In the genomic region with DNA sequence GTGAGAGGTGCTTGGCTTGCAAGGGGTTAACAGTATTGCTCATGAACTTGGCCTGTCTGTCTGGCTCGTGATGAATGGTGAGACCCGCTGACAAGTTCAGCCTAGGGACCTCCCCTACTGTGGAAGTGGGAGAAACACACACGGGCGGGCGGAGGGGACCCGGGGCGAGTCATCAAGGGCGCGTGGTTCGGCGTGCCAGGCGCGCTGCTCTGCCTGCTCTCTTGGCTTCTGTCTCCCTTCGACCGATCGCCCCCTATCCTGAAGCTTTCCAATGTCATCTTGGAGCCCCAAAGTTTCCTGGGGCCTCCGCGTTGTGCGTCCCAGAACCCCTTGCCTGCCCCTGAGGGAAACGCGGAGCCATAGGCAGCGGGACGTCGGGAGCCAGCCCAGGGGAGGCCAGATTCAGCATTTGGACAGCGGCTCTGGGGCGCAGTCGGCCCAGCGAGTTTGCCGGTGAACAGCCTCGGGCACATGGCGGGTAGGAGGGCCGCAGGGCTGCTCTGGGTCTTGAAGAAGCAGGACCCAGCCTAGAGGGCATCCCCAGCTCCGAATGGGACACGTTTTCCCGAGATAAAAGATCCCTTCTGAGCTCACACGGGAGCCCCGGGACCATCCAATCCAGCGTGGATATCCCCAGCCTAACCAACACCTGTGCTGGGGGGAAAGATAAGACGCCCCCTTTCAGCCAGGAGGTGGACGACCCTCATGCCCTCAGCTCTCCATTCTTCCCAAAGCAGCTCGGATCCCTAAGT, we compare ENCODE assay signal across 8 cellular contexts. TPM values are rescaled to one million over a fixed set of nuclear protein-coding genes. Genes with fewer than 3 reads are reported as not detected.
A peak's percentile ranks its signal among the peaks of the same experiment; 100 is the strongest.
DNase-seq lines count a peak whose midpoint lies in the region; ATAC-seq and TF ChIP-seq lines count a peak whose summit lies in the region.

No MANE protein-coding gene starts in this region.

- H3K4me1 Mint-ChIP-seq in effector memory CD8-positive, alpha-beta T cell (ENCODE audit: low read depth in 2 of 2), result peaks cover 23 to 25% of the 10 kb centered on the region in 2 donors
- H3K4me1 Mint-ChIP-seq in nephron progenitor cell, result no peaks in the 10 kb centered on the region

- peak overlapping the region; percentile 59 to 61 for H3K4me3 Mint-ChIP-seq in effector memory CD8-positive, alpha-beta T cell
- H3K4me3 Mint-ChIP-seq in nephron progenitor cell, result no peak overlapping the region

- TF ChIP-seq CTCF in nephron progenitor cell (IDR thresholded peaks at IDR 0.05) (no peak), tibial nerve (IDR thresholded peaks at IDR 0.05) (no peak)

- H3K4me1 ChIP-seq in tibial nerve, result peaks cover 0 to 33% (median 10%) of the 10 kb centered on the region in 4 donors

- H3K9me3 Mint-ChIP-seq in effector memory CD8-positive, alpha-beta T cell, result no peaks in the 10 kb centered on the region
- H3K9me3 Mint-ChIP-seq in nephron progenitor cell, result no peaks in the 10 kb centered on the region

- H3K36me3 ChIP-seq in tibial nerve, result no peaks in the 10 kb centered on the region

- no peak for TF ChIP-seq POLR2A in tibial nerve (IDR thresholded peaks at IDR 0.05)

- ATAC-seq in effector memory CD8-positive, alpha-beta T cell (replicated peaks), result peak; percentile 40
- no peak for ATAC-seq in GM18517 (IDR thresholded peaks at IDR 0.05; ENCODE audit: unreplicated experiment)
- no peak for ATAC-seq in HG03520 (IDR thresholded peaks at IDR 0.05; ENCODE audit: unreplicated experiment)

- peaks cover 77 to 93% of the 10 kb centered on the region in 2 donors for H3K27me3 Mint-ChIP-seq in effector memory CD8-positive, alpha-beta T cell
- peaks cover 98% of the 10 kb centered on the region for H3K27me3 Mint-ChIP-seq in nephron progenitor cell (ENCODE audit: low read depth, poor library complexity)

- no peak overlapping the region for H3K4me3 ChIP-seq in tibial nerve

- no peak overlapping the region for H3K27ac Mint-ChIP-seq in effector memory CD8-positive, alpha-beta T cell
- no peak overlapping the region for H3K27ac Mint-ChIP-seq in nephron progenitor cell

- H3K27ac ChIP-seq in tibial nerve, result no peak overlapping the region

- DNase-seq in GM19238 (ENCODE audit: insufficient read length, low spot score) (peak; percentile 75), NCI-H524 treated with DMSO at 0.1 percent for 48 hours (lab: John Stamatoyannopoulos, UW) (peak; percentile 28), nephron progenitor cell (peak; percentile 94), tibial nerve (ENCODE audit: low spot score in 2 of 2) (peak; percentile 35 to 48)
- peak; percentile 18 to 42 for DNase-seq in activated CD8-positive, alpha-beta memory T cell treated with anti-CD3 and anti-CD28 coated beads for 1 hour (ENCODE audit: extremely low read depth in 1 of 2, low read depth in 1 of 2)
- DNase-seq in effector memory CD8-positive, alpha-beta T cell, result peak; percentile 55 to 58 (median 55)

- TF ChIP-seq EP300 in tibial nerve (IDR thresholded peaks at IDR 0.05), result no peak

- peaks cover 3 to 98% of the 10 kb centered on the region in 2 donors for H3K27me3 ChIP-seq in tibial nerve

- H3K36me3 Mint-ChIP-seq in effector memory CD8-positive, alpha-beta T cell (ENCODE audit: insufficient read depth), result peaks cover 18% of the 10 kb centered on the region
- H3K36me3 Mint-ChIP-seq in nephron progenitor cell (ENCODE audit: low read depth), result no peaks in the 10 kb centered on the region

- 9 to 13% methylated on average over 30 to 41 of the region's 41 CpGs for WGBS in tibial nerve, 2 donors

- no peaks in the 10 kb centered on the region for H3K9me3 ChIP-seq in tibial nerve

RNA-seq across cellular contexts. Expression of a gene that starts 27.0 kb away (rescaled TPM):
- 100 to 1,000 TPM in 2 of 4 donors, 10 to 100 TPM in 2; 76.9 to 113 (median 103) TPM for total RNA-seq in tibial nerve

Comparison
In these comparisons a context has a peak if more than half of its experiments do, and no peak if none do; other contexts are left out.
1. DNase-seq: peak in every context shown above with its lines; median percentile 94 in nephron progenitor cell; 75 in GM19238; 55 in effector memory CD8-positive, alpha-beta T cell; 42 in tibial nerve; 30 in activated CD8-positive, alpha-beta memory T cell treated with anti-CD3 and anti-CD28 coated beads for 1 hour; 28 in NCI-H524 treated with DMSO at 0.1 percent for 48 hours.